ENCODE assay signal across 8 cellular contexts in the genomic region with DNA sequence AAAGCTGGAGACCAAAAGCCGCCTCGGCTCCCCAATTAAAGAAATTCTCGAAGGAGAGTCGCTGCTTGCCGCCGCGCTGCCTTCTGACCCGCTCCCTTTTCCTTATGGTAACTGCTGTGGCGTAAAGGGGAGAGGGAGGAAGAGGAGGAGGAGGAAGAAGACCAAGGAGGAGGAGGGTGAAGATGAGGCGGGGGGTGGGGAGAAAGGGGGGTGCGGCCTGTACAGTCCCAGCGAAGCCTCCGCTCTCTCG. TPM values are rescaled to one million over a fixed set of nuclear protein-coding genes. Genes with fewer than 3 reads are reported as not detected.
A peak's percentile ranks its signal among the peaks of the same experiment; 100 is the strongest.
DNase-seq lines count a peak whose midpoint lies in the region; ATAC-seq, FAIRE-seq and TF ChIP-seq lines count a peak whose summit lies in the region.

No MANE protein-coding gene starts in this region.

- H3K9me3 Mint-ChIP-seq in activated T-helper 1 cell treated with anti-CD3 and anti-CD28 coated beads, Interleukin-12 subunit alpha, Interleukin-12 subunit beta, Interleukin-2, Interleukin-4 antibody, amounts not matched to agents 30 ng/mL and 10 ng/mL and 1 ng/mL, durations not matched to agents 14 hours and 24 hours and 36 hours, result no peaks in the 10 kb centered on the region

- H3K9me3 ChIP-seq in SK-N-MC (ENCODE audit: low read depth, low read length) (no peaks in the 10 kb centered on the region), smooth muscle cell (replicated peaks; ENCODE audit: low read depth) (no peaks in the 10 kb centered on the region)

- WGBS in smooth muscle cell (ENCODE audit: low lambda C conversion rate), result 0% methylated on average over 12 of the region's 14 CpGs

- H3K9ac ChIP-seq in SK-N-MC (ENCODE audit: insufficient read length), result peak overlapping the region; percentile 91
- peak overlapping the region; percentile 99 for H3K9ac ChIP-seq in smooth muscle cell (ENCODE audit: low read depth)

- H3K4me1 ChIP-seq in smooth muscle cell (ENCODE audit: low read depth), result peaks cover 17% of the 10 kb centered on the region

- H3K79me2 ChIP-seq in smooth muscle cell (ENCODE audit: low read depth), result peaks cover 50% of the 10 kb centered on the region

- peaks cover 7% of the 10 kb centered on the region; the same call in 1 of the 2 replicates for H3K36me3 ChIP-seq in SK-N-MC (ENCODE audit: insufficient read depth, low read length)
- H3K36me3 ChIP-seq in smooth muscle cell (ENCODE audit: low read depth), result no peaks in the 10 kb centered on the region

- DNase-seq in GM12892 (ENCODE audit: insufficient read length), result no peak
- no peak for DNase-seq in SK-N-MC (ENCODE audit: low read depth, low spot score)
- peak; percentile 32 for DNase-seq in left ventricle myocardium superior
- DNase-seq in smooth muscle cell (lab: John Stamatoyannopoulos, UW; ENCODE audit: unreplicated experiment), result no peak
- DNase-seq in activated T-helper 1 cell treated with anti-CD3 and anti-CD28 coated beads, Interleukin-12 subunit alpha, Interleukin-12 subunit beta, Interleukin-2, Interleukin-4 antibody, amounts not matched to agents 30 ng/mL and 10 ng/mL and 1 ng/mL, durations not matched to agents 14 hours and 24 hours and 36 hours (ENCODE audit: low spot score), result no peak
- DNase-seq in GM19239 (ENCODE audit: insufficient read length, low spot score), result no peak
- no peak for DNase-seq in NOMO-1 treated with DMSO at 0.1 percent for 48 hours (lab: John Stamatoyannopoulos, UW; ENCODE audit: unreplicated experiment)
- no peak for DNase-seq in NOMO-1 (lab: John Stamatoyannopoulos, UW; ENCODE audit: unreplicated experiment in 2 of 2)

- H3K4me3 ChIP-seq in SK-N-MC (peak overlapping the region; percentile 91), smooth muscle cell (peak overlapping the region; percentile 99)

- H3K27me3 ChIP-seq in smooth muscle cell (ENCODE audit: low read depth), result no peaks in the 10 kb centered on the region

- H3K4me1 Mint-ChIP-seq in activated T-helper 1 cell treated with anti-CD3 and anti-CD28 coated beads, Interleukin-12 subunit alpha, Interleukin-12 subunit beta, Interleukin-2, Interleukin-4 antibody, amounts not matched to agents 30 ng/mL and 10 ng/mL and 1 ng/mL, durations not matched to agents 14 hours and 24 hours and 36 hours (ENCODE audit: low read depth), result no peaks in the 10 kb centered on the region

- TF ChIP-seq CTCF in smooth muscle cell (IDR thresholded peaks at IDR 0.05; ENCODE audit: borderline replicate concordance, insufficient read depth, poor library complexity, severe bottlenecking), result no peak

- H3K4me3 Mint-ChIP-seq in activated T-helper 1 cell treated with anti-CD3 and anti-CD28 coated beads, Interleukin-12 subunit alpha, Interleukin-12 subunit beta, Interleukin-2, Interleukin-4 antibody, amounts not matched to agents 30 ng/mL and 10 ng/mL and 1 ng/mL, durations not matched to agents 14 hours and 24 hours and 36 hours, result no peak overlapping the region

- no peak for FAIRE-seq in GM12892 (lab: Jason Lieb, UNC)
- FAIRE-seq in GM19239 (lab: Jason Lieb, UNC), result no peak

- peak overlapping the region; percentile 96 for H2AFZ ChIP-seq in smooth muscle cell (ENCODE audit: low read depth)

- intact Hi-C loops in left ventricle myocardium superior (cut with micrococcal nuclease), result no loop called here
- intact Hi-C loops in activated T-helper 1 cell treated with anti-CD3 and anti-CD28 coated beads, Interleukin-12 subunit alpha, Interleukin-12 subunit beta, Interleukin-2, Interleukin-4 antibody, amounts not matched to agents 30 ng/mL and 10 ng/mL and 1 ng/mL, durations not matched to agents 14 hours and 24 hours and 36 hours (cut with micrococcal nuclease), result loop anchor here (2.0 kb wide), 2 partner anchors 55 to 95 kb away; no protein-coding TSS in a partner anchor

- 0 out of 2 replicates have a peak, but pooled peaks have one; percentile 9 for TF ChIP-seq POLR2A in GM12892 (IDR thresholded peaks at IDR 0.05; ENCODE audit: low read depth, low read length)

- no peaks in the 10 kb centered on the region for H3K27me3 Mint-ChIP-seq in activated T-helper 1 cell treated with anti-CD3 and anti-CD28 coated beads, Interleukin-12 subunit alpha, Interleukin-12 subunit beta, Interleukin-2, Interleukin-4 antibody, amounts not matched to agents 30 ng/mL and 10 ng/mL and 1 ng/mL, durations not matched to agents 14 hours and 24 hours and 36 hours (ENCODE audit: insufficient read depth)

- no peaks in the 10 kb centered on the region for H3K36me3 Mint-ChIP-seq in activated T-helper 1 cell treated with anti-CD3 and anti-CD28 coated beads, Interleukin-12 subunit alpha, Interleukin-12 subunit beta, Interleukin-2, Interleukin-4 antibody, amounts not matched to agents 30 ng/mL and 10 ng/mL and 1 ng/mL, durations not matched to agents 14 hours and 24 hours and 36 hours (ENCODE audit: low read depth)

- no peak for ATAC-seq in left ventricle myocardium superior

- no peak overlapping the region for H3K27ac Mint-ChIP-seq in activated T-helper 1 cell treated with anti-CD3 and anti-CD28 coated beads, Interleukin-12 subunit alpha, Interleukin-12 subunit beta, Interleukin-2, Interleukin-4 antibody, amounts not matched to agents 30 ng/mL and 10 ng/mL and 1 ng/mL, durations not matched to agents 14 hours and 24 hours and 36 hours

- no peaks in the 10 kb centered on the region for H3F3A ChIP-seq in smooth muscle cell (ENCODE audit: low read depth)

- H4K20me1 ChIP-seq in smooth muscle cell (ENCODE audit: low read depth), result peaks cover 48% of the 10 kb centered on the region

- H3K27ac ChIP-seq in SK-N-MC, result peak overlapping the region; percentile 86
- peak overlapping the region; percentile 95 for H3K27ac ChIP-seq in smooth muscle cell (ENCODE audit: low read depth)

- H3K4me2 ChIP-seq in smooth muscle cell, result peak overlapping the region; percentile 93

RNA-seq across cellular contexts. Expression of gene CNOT4, which starts 0.4 kb away (rescaled TPM):
- polyA plus RNA-seq in GM12892 (2012; ENCODE audit: missing spikeins), result 9.1 TPM
- total RNA-seq in left ventricle myocardium superior (26.6 TPM), smooth muscle cell (13.2 and 22.9 TPM in 2 replicates)
- polyA plus RNA-seq in smooth muscle cell, result 13.5 and 15.8 TPM in 2 replicates
- total RNA-seq in activated T-helper 1 cell treated with anti-CD3 and anti-CD28 coated beads, Interleukin-12 subunit alpha, Interleukin-12 subunit beta, Interleukin-2, Interleukin-4 antibody, amounts not matched to agents 30 ng/mL and 10 ng/mL and 1 ng/mL, durations not matched to agents 14 hours and 24 hours and 36 hours, result 21.3 and 23.3 TPM in 2 replicates

RNA-seq across cellular contexts. Expression of gene NUP205, which starts 48.2 kb away (rescaled TPM):
- 70.5 TPM for polyA plus RNA-seq in GM12892 (2012; ENCODE audit: missing spikeins)
- total RNA-seq in left ventricle myocardium superior (16.0 TPM), smooth muscle cell (51.9 and 69.6 TPM in 2 replicates)
- polyA plus RNA-seq in smooth muscle cell, result 17.3 and 32.4 TPM in 2 replicates
- 110 and 121 TPM in 2 replicates for total RNA-seq in activated T-helper 1 cell treated with anti-CD3 and anti-CD28 coated beads, Interleukin-12 subunit alpha, Interleukin-12 subunit beta, Interleukin-2, Interleukin-4 antibody, amounts not matched to agents 30 ng/mL and 10 ng/mL and 1 ng/mL, durations not matched to agents 14 hours and 24 hours and 36 hours
